1 cellular context compared by ENCODE assay signal in the genomic region with DNA sequence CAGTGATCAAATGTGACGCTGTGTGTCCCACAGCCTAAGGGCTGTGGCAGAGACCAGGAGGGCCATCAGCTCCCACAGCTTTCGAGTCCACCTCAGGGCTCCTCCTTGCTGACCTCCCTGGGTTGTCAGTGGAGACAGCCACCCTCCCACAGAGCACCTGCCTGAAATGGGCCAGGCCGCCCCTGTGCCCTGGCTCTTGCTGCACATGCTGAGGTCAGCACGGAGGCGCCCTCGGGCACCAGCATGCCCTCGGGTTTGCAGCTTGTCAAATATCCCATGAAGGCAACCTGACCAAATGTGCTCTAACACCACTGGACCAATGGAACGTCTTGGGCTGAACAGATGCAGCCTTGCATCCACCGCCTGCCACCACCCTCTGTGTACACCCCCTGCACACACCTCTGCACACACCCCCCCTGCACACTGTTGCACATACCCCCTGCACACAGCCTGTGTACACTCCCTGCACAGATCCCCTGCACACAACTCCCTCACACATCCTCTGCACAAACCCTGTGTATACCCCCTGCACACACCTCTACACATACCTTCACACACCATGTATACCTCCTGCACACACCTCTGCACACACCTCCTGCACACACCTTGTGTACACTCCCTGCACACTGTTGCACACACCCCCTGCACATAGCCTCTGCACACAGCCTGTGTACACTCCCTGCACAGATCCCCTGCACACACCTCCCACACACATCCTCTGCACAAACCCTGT.
TF ChIP-seq lines count a peak whose summit lies in the region.

No MANE protein-coding gene starts in this region.

TF ChIP-seq in K562, 482 proteins besides CTCF, POLR2A, EP300 and RAD21:
- TF ChIP-seq KDM1A (IDR thresholded peaks at IDR 0.05) (peak in 1 of 2 experiments; percentile 74; a peak in 2 of 4 replicates), ZNF124 (CRISPR knock-in tag; IDR thresholded peaks at IDR 0.05) (no peak), NFIC (IDR thresholded peaks at IDR 0.05) (no peak), ARID2 (IDR thresholded peaks at IDR 0.05) (peak; percentile 78), XRCC5 (IDR thresholded peaks at IDR 0.05; ENCODE audit: low read depth, low read length) (no peak), CREB1 (IDR thresholded peaks at IDR 0.05) (no peak), CREB1 (CRISPR knock-in tag; IDR thresholded peaks at IDR 0.05) (no peak), CREM (IDR thresholded peaks at IDR 0.05; ENCODE audit: low read depth) (no peak), SRSF7 (optimal IDR thresholded peaks at IDR 0.05; ENCODE audit: low read depth, low read length) (no peak), ZNF766 (CRISPR knock-in tag; conservative IDR thresholded peaks at IDR 0.05) (no peak), HDAC2 (IDR thresholded peaks at IDR 0.05) (no peak)
- TF ChIP-seq, protein P1, sequence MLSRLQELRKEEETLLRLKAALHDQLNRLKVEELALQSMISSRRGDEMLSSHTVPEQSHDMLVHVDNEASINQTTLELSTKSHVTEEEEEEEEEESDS (CRISPR knock-in tag; IDR thresholded peaks at IDR 0.05): no peak
- TF ChIP-seq, protein P2, sequence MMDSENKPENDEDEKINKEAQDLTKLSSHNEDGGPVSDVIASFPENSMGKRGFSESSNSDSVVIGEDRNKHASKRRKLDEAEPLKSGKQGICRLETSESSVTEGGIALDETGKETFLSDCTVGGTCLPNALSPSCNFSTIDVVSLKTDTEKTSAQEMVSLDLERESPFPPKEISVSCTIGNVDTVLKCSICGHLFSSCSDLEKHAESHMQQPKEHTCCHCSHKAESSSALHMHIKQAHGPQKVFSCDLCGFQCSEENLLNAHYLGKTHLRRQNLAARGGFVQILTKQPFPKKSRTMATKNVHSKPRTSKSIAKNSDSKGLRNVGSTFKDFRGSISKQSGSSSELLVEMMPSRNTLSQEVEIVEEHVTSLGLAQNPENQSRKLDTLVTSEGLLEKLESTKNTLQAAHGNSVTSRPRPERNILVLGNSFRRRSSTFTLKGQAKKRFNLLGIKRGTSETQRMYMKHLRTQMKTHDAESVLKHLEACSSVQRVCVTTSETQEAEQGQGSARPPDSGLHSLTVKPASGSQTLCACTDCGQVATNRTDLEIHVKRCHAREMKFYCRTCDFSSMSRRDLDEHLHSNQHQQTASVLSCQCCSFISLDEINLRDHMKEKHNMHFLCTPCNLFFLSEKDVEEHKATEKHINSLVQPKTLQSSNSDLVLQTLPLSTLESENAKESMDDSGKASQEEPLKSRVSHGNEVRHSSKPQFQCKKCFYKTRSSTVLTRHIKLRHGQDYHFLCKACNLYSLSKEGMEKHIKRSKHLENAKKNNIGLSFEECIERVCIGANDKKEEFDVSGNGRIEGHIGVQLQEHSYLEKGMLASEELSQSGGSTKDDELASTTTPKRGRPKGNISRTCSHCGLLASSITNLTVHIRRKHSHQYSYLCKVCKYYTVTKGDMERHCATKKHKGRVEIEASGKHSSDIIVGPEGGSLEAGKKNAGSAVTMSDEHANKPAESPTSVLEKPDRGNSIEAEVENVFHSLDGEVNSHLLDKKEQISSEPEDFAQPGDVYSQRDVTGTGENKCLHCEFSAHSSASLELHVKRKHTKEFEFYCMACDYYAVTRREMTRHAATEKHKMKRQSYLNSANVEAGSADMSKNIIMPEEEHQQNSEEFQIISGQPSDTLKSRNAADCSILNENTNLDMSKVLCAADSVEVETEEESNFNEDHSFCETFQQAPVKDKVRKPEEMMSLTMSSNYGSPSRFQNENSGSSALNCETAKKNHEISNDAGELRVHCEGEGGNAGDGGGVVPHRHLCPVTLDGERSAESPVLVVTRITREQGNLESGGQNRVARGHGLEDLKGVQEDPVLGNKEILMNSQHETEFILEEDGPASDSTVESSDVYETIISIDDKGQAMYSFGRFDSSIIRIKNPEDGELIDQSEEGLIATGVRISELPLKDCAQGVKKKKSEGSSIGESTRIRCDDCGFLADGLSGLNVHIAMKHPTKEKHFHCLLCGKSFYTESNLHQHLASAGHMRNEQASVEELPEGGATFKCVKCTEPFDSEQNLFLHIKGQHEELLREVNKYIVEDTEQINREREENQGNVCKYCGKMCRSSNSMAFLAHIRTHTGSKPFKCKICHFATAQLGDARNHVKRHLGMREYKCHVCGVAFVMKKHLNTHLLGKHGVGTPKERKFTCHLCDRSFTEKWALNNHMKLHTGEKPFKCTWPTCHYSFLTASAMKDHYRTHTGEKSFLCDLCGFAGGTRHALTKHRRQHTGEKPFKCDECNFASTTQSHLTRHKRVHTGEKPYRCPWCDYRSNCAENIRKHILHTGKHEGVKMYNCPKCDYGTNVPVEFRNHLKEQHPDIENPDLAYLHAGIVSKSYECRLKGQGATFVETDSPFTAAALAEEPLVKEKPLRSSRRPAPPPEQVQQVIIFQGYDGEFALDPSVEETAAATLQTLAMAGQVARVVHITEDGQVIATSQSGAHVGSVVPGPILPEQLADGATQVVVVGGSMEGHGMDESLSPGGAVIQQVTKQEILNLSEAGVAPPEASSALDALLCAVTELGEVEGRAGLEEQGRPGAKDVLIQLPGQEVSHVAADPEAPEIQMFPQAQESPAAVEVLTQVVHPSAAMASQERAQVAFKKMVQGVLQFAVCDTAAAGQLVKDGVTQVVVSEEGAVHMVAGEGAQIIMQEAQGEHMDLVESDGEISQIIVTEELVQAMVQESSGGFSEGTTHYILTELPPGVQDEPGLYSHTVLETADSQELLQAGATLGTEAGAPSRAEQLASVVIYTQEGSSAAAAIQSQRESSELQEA (IDR thresholded peaks at IDR 0.05; ENCODE audit: low read depth): no peak
